In the genomic region with DNA sequence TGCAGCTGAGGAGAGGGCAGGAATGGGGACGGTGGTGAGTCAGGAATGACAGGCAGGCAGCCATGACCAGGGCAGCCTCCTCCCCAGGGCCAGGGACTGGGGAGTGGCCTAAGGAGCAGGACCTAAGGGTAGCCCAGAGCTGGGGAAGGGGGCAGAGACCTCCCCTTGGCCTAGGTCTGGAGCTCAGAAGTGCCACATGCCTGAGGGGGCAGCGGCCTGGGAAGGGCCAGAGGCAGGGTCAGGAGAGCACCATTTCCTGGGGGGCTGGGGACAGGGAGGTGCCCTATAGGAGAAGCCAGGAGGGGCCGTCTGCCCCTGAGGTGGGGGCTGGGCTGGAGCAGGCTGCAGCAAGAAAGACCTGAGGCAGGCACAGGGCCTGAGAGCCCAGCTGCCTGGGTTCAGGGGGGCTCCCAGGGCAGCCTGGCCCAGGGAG, we compare ENCODE assay signal across 11 cellular contexts. TPM values are rescaled to one million over a fixed set of nuclear protein-coding genes. Genes with fewer than 3 reads are reported as not detected.
A peak's percentile ranks its signal among the peaks of the same experiment; 100 is the strongest.
DNase-seq lines count a peak whose midpoint lies in the region; TF ChIP-seq lines count a peak whose summit lies in the region.
"Had no signal": no experiment of that assay in that cellular context is flagged by ENCODE, and none has a peak within 500 bp of the region (broad histone marks: within the 10 kb centered on the region; RNA-seq: fewer than 3 reads in every experiment).

No MANE protein-coding gene starts in this region.

- H3K27ac ChIP-seq in OCI-LY3 (ENCODE audit: low read length) (peak overlapping the region; percentile 78), esophagus (ENCODE audit: low read depth in 2 of 2, low read length in 1 of 2) (peak overlapping the region; percentile 16 to 27), trophoblast cell (ENCODE audit: low read depth, low read length) (no peak overlapping the region), Peyer's patch (no peak overlapping the region)
- H3K27ac ChIP-seq: pancreas had no signal

- no peak overlapping the region for H4K91ac ChIP-seq in trophoblast cell (ENCODE audit: low read depth, low read length)

- peak overlapping the region; percentile 73 for H2BK12ac ChIP-seq in trophoblast cell (ENCODE audit: low read length)

- H3K4me1 Mint-ChIP-seq in Caco-2 (ENCODE audit: low read depth, unreplicated experiment): peaks cover 10% of the 10 kb centered on the region

- no TSS peak for BruUV-seq in Caco-2 (replicated peaks; lab: Mats Ljungman, UMichigan)

- no peak for DNase-seq in Caco-2
- DNase-seq in trophoblast cell: peak; percentile 41 to 54
- DNase-seq in SKM-1 (lab: John Stamatoyannopoulos, UW; ENCODE audit: unreplicated experiment): no peak
- DNase-seq in HCEC 1CT: no peak
- no peak for DNase-seq in Peyer's patch
- DNase-seq: NCI-H2029; SK-N-SH; stimulated activated naive CD4-positive, alpha-beta T cell treated with Interleukin-2 at 50 U/mL for 16 hours had no signal

- H3K4me2 ChIP-seq in OCI-LY3 (ENCODE audit: low read length) (peak overlapping the region; percentile 59), trophoblast cell (ENCODE audit: low read length) (no peak overlapping the region)
- H3K4me2 ChIP-seq: SK-N-SH had no signal

- H2AK5ac ChIP-seq in trophoblast cell (ENCODE audit: low read length): no peak overlapping the region

- peaks cover 12% of the 10 kb centered on the region for H3K4me1 ChIP-seq in Caco-2
- peaks cover 49% of the 10 kb centered on the region for H3K4me1 ChIP-seq in OCI-LY3 (ENCODE audit: low read length)
- peaks cover 0 to 9% of the 10 kb centered on the region in 2 donors for H3K4me1 ChIP-seq in esophagus (ENCODE audit: control insufficient read depth in 2 of 2, insufficient read depth in 2 of 2, low read length in 1 of 2)
- H3K4me1 ChIP-seq in trophoblast cell (ENCODE audit: control insufficient read depth in 1 of 2, insufficient read depth in 2 of 2, low read length in 2 of 2): peaks cover 13% of the 10 kb centered on the region in 2 experiments
- peaks cover 0 to 8% (median 2%) of the 10 kb centered on the region in 4 donors for H3K4me1 ChIP-seq in Peyer's patch
- H3K4me1 ChIP-seq: pancreas had no signal

- peaks cover 63% of the 10 kb centered on the region for H3K36me3 Mint-ChIP-seq in Caco-2 (ENCODE audit: insufficient read depth, unreplicated experiment)

- no peaks in the 10 kb centered on the region for H3K27me3 Mint-ChIP-seq in Caco-2 (ENCODE audit: insufficient read depth, unreplicated experiment)

- peaks cover 73% of the 10 kb centered on the region for H4K20me1 ChIP-seq in OCI-LY3 (ENCODE audit: insufficient read depth, low read length)

- TF ChIP-seq CTCF in Caco-2 (IDR thresholded peaks at IDR 0.05; ENCODE audit: insufficient read depth in 1 of 2, low read depth in 1 of 2, low read length in 1 of 2, severe bottlenecking in 1 of 2, unreplicated experiment in 1 of 2): no peak
- no peak for TF ChIP-seq CTCF in OCI-LY3 (IDR thresholded peaks at IDR 0.05; ENCODE audit: low read depth, low read length)
- TF ChIP-seq CTCF in Peyer's patch (IDR thresholded peaks at IDR 0.05): no peak

- H3K14ac ChIP-seq in trophoblast cell (ENCODE audit: low read length): no peak overlapping the region

- H2AFZ ChIP-seq in OCI-LY3 (ENCODE audit: low read depth, low read length) (no peak overlapping the region), trophoblast cell (ENCODE audit: insufficient read depth, low read length, poor library complexity) (no peak overlapping the region)

- H4K12ac ChIP-seq in trophoblast cell (ENCODE audit: low read depth, low read length): no peak overlapping the region

- H2BK5ac ChIP-seq in trophoblast cell (ENCODE audit: low read depth, low read length, poor library complexity): no peak overlapping the region

- no peak for TF ChIP-seq POLR2A in Peyer's patch (IDR thresholded peaks at IDR 0.05)

- no peak overlapping the region for H3K4me3 Mint-ChIP-seq in Caco-2 (ENCODE audit: unreplicated experiment)

- POLR2A ChIA-PET in Caco-2 (lab: Charles Lee): no interaction called here

- no peak overlapping the region for H3K4me3 ChIP-seq in Caco-2 (ENCODE audit: low read depth, low read length)
- peak overlapping the region; percentile 57; the same call in 1 of the 2 replicates for H3K4me3 ChIP-seq in OCI-LY3 (ENCODE audit: low read length)
- no peak overlapping the region for H3K4me3 ChIP-seq in esophagus (ENCODE audit: low read depth in 1 of 2, low read length in 2 of 2)
- H3K4me3 ChIP-seq in trophoblast cell (ENCODE audit: low read depth, low read length): no peak overlapping the region
- H3K4me3 ChIP-seq in Peyer's patch: no peak overlapping the region
- H3K4me3 ChIP-seq: pancreas had no signal

- H3K79me1 ChIP-seq in trophoblast cell (ENCODE audit: low read length): peaks cover 3% of the 10 kb centered on the region

- H3K9me3 ChIP-seq in Caco-2: no peaks in the 10 kb centered on the region
- H3K9me3 ChIP-seq in OCI-LY3 (ENCODE audit: insufficient read depth, low read length): no peaks in the 10 kb centered on the region
- no peaks in the 10 kb centered on the region for H3K9me3 ChIP-seq in esophagus (ENCODE audit: control insufficient read depth in 2 of 2, insufficient read depth in 1 of 2, low read depth in 1 of 2, low read length in 1 of 2)
- H3K9me3 ChIP-seq in trophoblast cell (ENCODE audit: insufficient read depth, low read depth, low read length): no peaks in the 10 kb centered on the region
- H3K9me3 ChIP-seq in Peyer's patch: no peaks in the 10 kb centered on the region
- H3K9me3 ChIP-seq: pancreas, SK-N-SH had no signal

- H4K8ac ChIP-seq in trophoblast cell (ENCODE audit: low read depth, low read length): peak overlapping the region; percentile 43

- WGBS in esophagus, 2 donors: 76 to 78% methylated on average over 3 of the region's 3 CpGs
- no CpG with 5 or more reads among the region's 3 CpGs for WGBS in trophoblast cell (ENCODE audit: extremely low coverage, insufficient coverage, insufficient read length)

- H3K36me3 ChIP-seq in Caco-2 (ENCODE audit: control insufficient read depth, insufficient read depth, low read length) (peaks cover 5% of the 10 kb centered on the region), OCI-LY3 (replicated peaks; ENCODE audit: low read depth, low read length) (peaks cover 68% of the 10 kb centered on the region), esophagus (ENCODE audit: control insufficient read depth in 2 of 2, insufficient read depth in 2 of 2, low read length in 1 of 2) (peaks cover 14 to 26% of the 10 kb centered on the region in 2 donors), trophoblast cell (ENCODE audit: control insufficient read depth in 1 of 2, insufficient read depth in 2 of 2, low read length in 2 of 2) (peaks cover 5 to 12% of the 10 kb centered on the region in 2 experiments), Peyer's patch (peaks cover 0 to 95% (median 0%) of the 10 kb centered on the region in 3 donors)

- H3K9me3 Mint-ChIP-seq in Caco-2 (ENCODE audit: unreplicated experiment): no peaks in the 10 kb centered on the region

- H3K27me3 ChIP-seq in Caco-2 (replicated peaks; ENCODE audit: control insufficient read depth, insufficient read depth, low read length) (no peaks in the 10 kb centered on the region), OCI-LY3 (ENCODE audit: low read depth, low read length) (no peaks in the 10 kb centered on the region), esophagus (ENCODE audit: control insufficient read depth in 1 of 2, insufficient read depth in 2 of 2, low read length in 2 of 2) (no peaks in the 10 kb centered on the region), trophoblast cell (ENCODE audit: insufficient read depth, low read length) (no peaks in the 10 kb centered on the region), Peyer's patch (no peaks in the 10 kb centered on the region)
- H3K27me3 ChIP-seq: pancreas had no signal

- peak overlapping the region; percentile 55 for H3K18ac ChIP-seq in trophoblast cell (ENCODE audit: low read length)

- H3K27ac Mint-ChIP-seq in Caco-2 (ENCODE audit: unreplicated experiment): peak overlapping the region; percentile 12

- peaks cover 100% of the 10 kb centered on the region for H3K79me2 ChIP-seq in OCI-LY3 (ENCODE audit: low read length)
- no peaks in the 10 kb centered on the region for H3K79me2 ChIP-seq in trophoblast cell (ENCODE audit: control insufficient read depth, insufficient read depth, low read length, poor library complexity)

- H3K9ac ChIP-seq in OCI-LY3 (ENCODE audit: low read length): peak overlapping the region; percentile 7; the same call in 1 of the 2 replicates
- H3K9ac ChIP-seq in trophoblast cell (ENCODE audit: low read length): no peak overlapping the region
- H3K9ac ChIP-seq: SK-N-SH had no signal

- CTCF ChIA-PET in Caco-2 (lab: Charles Lee): no interaction called here

- intact Hi-C loops in Caco-2 (cut with micrococcal nuclease; ENCODE audit: unreplicated experiment): no loop called here

- no peak overlapping the region for H3K4ac ChIP-seq in trophoblast cell (ENCODE audit: low read depth, low read length)

- no peak overlapping the region for H2BK120ac ChIP-seq in trophoblast cell (ENCODE audit: insufficient read depth, low read length, poor library complexity)

- no peak overlapping the region for H3K23ac ChIP-seq in trophoblast cell (ENCODE audit: low read length)

RNA-seq across cellular contexts. Expression of gene CFLAR, which starts 20.9 kb away (rescaled TPM):
- 56.4 and 62.6 TPM in 2 replicates for total RNA-seq in Caco-2 (2022)
- 10 to 100 TPM; 39.6 to 58.5 TPM for polyA plus RNA-seq in esophagus
- 14.5 TPM in 2 replicates for polyA plus RNA-seq in trophoblast cell (2013)
- 100 to 1,000 TPM; 157 to 526 (median 297) TPM for total RNA-seq in Peyer's patch

RNA-seq across cellular contexts. Expression of gene CASP10, which starts 46.0 kb away (rescaled TPM):
- total RNA-seq in Caco-2 (2022) (5.8 and 5.9 TPM in 2 replicates), Peyer's patch (10 to 100 TPM; 38.2 to 71.1 (median 46.2) TPM)
- 1 to 10 TPM; 5.2 to 8.7 TPM for polyA plus RNA-seq in esophagus
- 0.24 and 0.29 TPM in 2 replicates for polyA plus RNA-seq in trophoblast cell (2013)

Comparison
In these comparisons a context has a peak if more than half of its experiments do, and no peak if none do; other contexts are left out.
1. DNase-seq: peak in trophoblast cell (2 of 2); none in Caco-2 (0 of 2), SKM-1 (single experiment), HCEC 1CT (single experiment) and Peyer's patch (0 of 3).
2. H3K27ac ChIP-seq: peak in OCI-LY3 (single experiment) and esophagus (2 of 2); none in trophoblast cell (single experiment) and Peyer's patch (0 of 4).